In the genomic region with DNA sequence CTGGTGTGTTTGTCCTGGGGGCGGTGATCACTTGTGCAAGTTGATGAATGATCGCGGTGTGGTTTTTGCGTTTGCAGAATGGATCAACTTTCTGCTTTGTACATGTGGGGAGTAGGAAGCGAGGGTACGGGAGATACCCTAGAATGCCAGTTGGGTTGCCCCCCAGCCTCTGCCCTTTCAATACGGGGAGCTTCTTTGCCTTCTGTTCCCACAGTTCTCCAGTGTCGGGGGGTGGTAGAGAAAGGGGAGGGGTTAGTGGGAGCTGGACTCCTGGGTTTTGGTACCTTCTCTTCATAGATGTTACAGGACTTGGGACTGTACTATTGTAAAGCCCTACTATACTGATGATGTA, we compare ENCODE assay signal across 8 cellular contexts. TPM values are rescaled to one million over a fixed set of nuclear protein-coding genes. Genes with fewer than 3 reads are reported as not detected.
A peak's percentile ranks its signal among the peaks of the same experiment; 100 is the strongest.
DNase-seq lines count a peak whose midpoint lies in the region; ATAC-seq, FAIRE-seq and TF ChIP-seq lines count a peak whose summit lies in the region.

No MANE protein-coding gene starts in this region.

- peak overlapping the region in 1 of 2 experiments; percentile 94; a peak in 2 of 4 replicates for H3K9ac ChIP-seq in K562 (ENCODE audit: insufficient read depth in 1 of 2, low read depth in 2 of 2, low read length in 2 of 2)
- H3K9ac ChIP-seq in mesendoderm (ENCODE audit: low read length) = peak overlapping the region; percentile 84

- H4K5ac ChIP-seq in mesendoderm (ENCODE audit: low read length) = no peak overlapping the region

- ATAC-seq in heart left ventricle (no peak), K562 (no peak), HG02970 (IDR thresholded peaks at IDR 0.05; ENCODE audit: low FRiP score, unreplicated experiment) (no peak)

- no peak for FAIRE-seq in K562 (lab: Jason Lieb, UNC)

- no peak overlapping the region for H4K8ac ChIP-seq in mesendoderm (ENCODE audit: low read depth, low read length)

- intact Hi-C loops in heart left ventricle (cut with DNase I) (loop anchor here in 7 of 10 donors (2.0 to 10.0 kb wide), 5 partner anchors 95 to 291 kb away; no protein-coding TSS in a partner anchor), cardiac septum (cut with DNase I) (loop anchor here (2.0 kb wide), 2 partner anchors 73 to 285 kb away; no protein-coding TSS in a partner anchor), K562 (cut with micrococcal nuclease) (no loop called here), uterus (cut with DNase I; ENCODE audit: low total_unique reads) (no loop called here), head of caudate nucleus (cut with DNase I) (no loop called here)

- TF ChIP-seq CTCF in heart left ventricle (IDR thresholded peaks at IDR 0.05) (no peak), K562 (IDR thresholded peaks at IDR 0.05 in 2 of 3, conservative IDR thresholded peaks at IDR 0.05 in 1 of 3; ENCODE audit: insufficient read depth in 2 of 3, low read depth in 1 of 3, low read length in 3 of 3) (no peak), uterus (IDR thresholded peaks at IDR 0.05) (no peak)

- H2AFZ ChIP-seq in K562 (ENCODE audit: low read depth, low read length) = no peak overlapping the region

- WGBS in heart left ventricle, 4 donors = 9 to 15% (median 11%) methylated on average over 8 of the region's 8 CpGs
- 69% methylated on average over 5 of the region's 8 CpGs for WGBS in K562 (ENCODE audit: insufficient coverage, low coverage, missing lambda C conversion rate)
- no CpG with 5 or more reads among the region's 8 CpGs for WGBS in mesendoderm (ENCODE audit: extremely low coverage, insufficient coverage, low lambda C conversion rate)

- no peak for TF ChIP-seq RAD21 in K562 (CRISPR knock-in tag; conservative IDR thresholded peaks at IDR 0.05 in 1 of 2, IDR thresholded peaks at IDR 0.05 in 1 of 2)

- no peak overlapping the region for H3K23ac ChIP-seq in mesendoderm (ENCODE audit: low read length)

- no peak overlapping the region for H2BK5ac ChIP-seq in mesendoderm (ENCODE audit: low read length)

- H3K9me3 ChIP-seq in heart left ventricle = no peaks in the 10 kb centered on the region
- no peaks in the 10 kb centered on the region for H3K9me3 ChIP-seq in K562 (replicated peaks; ENCODE audit: control insufficient read depth, insufficient read depth, low read depth, low read length)
- H3K9me3 ChIP-seq in uterus = no peaks in the 10 kb centered on the region

- H3K4me3 ChIP-seq in heart left ventricle (peak overlapping the region; percentile 75 to 97 (median 88)), K562 (peak overlapping the region; percentile 86), mesendoderm (ENCODE audit: low read length) (peak overlapping the region; percentile 78), uterus (peak overlapping the region; percentile 65 to 69)

- H2BK120ac ChIP-seq in mesendoderm (ENCODE audit: low read depth, low read length) = no peak overlapping the region

- peak overlapping the region; percentile 62 for H3K56ac ChIP-seq in mesendoderm (ENCODE audit: low read length)

- in situ Hi-C loops in K562 (cut with MboI) = no loop called here

- no peak overlapping the region for H2BK15ac ChIP-seq in mesendoderm (replicated peaks; ENCODE audit: low read depth)

- H2AK5ac ChIP-seq in mesendoderm (ENCODE audit: low read length) = no peak overlapping the region

- no peak for TF ChIP-seq EP300 in K562 (IDR thresholded peaks at IDR 0.05; ENCODE audit: low read length)

- POLR2A ChIA-PET in K562 (lab: Yijun Ruan, JAX) = interaction anchor here (0.5 kb wide), 1 partner anchor 105 kb away, joined by 3 read pairs; no protein-coding TSS in a partner anchor

- DNase-seq in heart left ventricle (no peak), cardiac septum (ENCODE audit: low spot score) (no peak), K562 (ENCODE audit: extremely low read depth in 1 of 4, low spot score in 3 of 4) (no peak), mesendoderm (no peak), uterus (no peak), head of caudate nucleus (no peak), NCI-H2196 treated with DMSO at 0.1 percent for 48 hours (lab: John Stamatoyannopoulos, UW; ENCODE audit: unreplicated experiment) (no peak)

- H3K9me1 ChIP-seq in K562 (ENCODE audit: control insufficient read depth, insufficient read depth, low read length) = no peaks in the 10 kb centered on the region

- H3K4me1 ChIP-seq in heart left ventricle (peaks cover 0 to 21% (median 10%) of the 10 kb centered on the region in 12 donors), K562 (replicated peaks in 1 of 2; ENCODE audit: control insufficient read depth in 2 of 2, insufficient read depth in 2 of 2, low read length in 2 of 2) (peaks cover 5 to 15% of the 10 kb centered on the region in 2 experiments; a peak in 4 of 5 replicates), mesendoderm (ENCODE audit: control insufficient read depth, low read depth, low read length) (peaks cover 3% of the 10 kb centered on the region), uterus (peaks cover 0 to 3% of the 10 kb centered on the region in 2 donors)

- H3K4ac ChIP-seq in mesendoderm (ENCODE audit: low read depth, low read length) = no peak overlapping the region

- BruUV-seq in K562 (replicated peaks; lab: Mats Ljungman, UMichigan) = no TSS peak

- peak overlapping the region; percentile 91 for H3K4me2 ChIP-seq in K562 (ENCODE audit: insufficient read depth, low read length)
- peak overlapping the region; percentile 45 for H3K4me2 ChIP-seq in mesendoderm (ENCODE audit: low read length)

- peaks cover 26% of the 10 kb centered on the region for H3K79me2 ChIP-seq in K562 (ENCODE audit: control insufficient read depth, insufficient read depth, low read length)
- H3K79me2 ChIP-seq in mesendoderm (ENCODE audit: control insufficient read depth, insufficient read depth, low read length) = peaks cover 11% of the 10 kb centered on the region

- H3K79me1 ChIP-seq in mesendoderm (ENCODE audit: low read length) = peaks cover 10% of the 10 kb centered on the region

- peak overlapping the region in 2 of 12 donors; percentile 93 to 94 for H3K27ac ChIP-seq in heart left ventricle
- no peak overlapping the region for H3K27ac ChIP-seq in K562 (ENCODE audit: extremely low read depth, low read depth, low read length)
- H3K27ac ChIP-seq in mesendoderm (ENCODE audit: low read depth, low read length) = no peak overlapping the region
- H3K27ac ChIP-seq in uterus = peak overlapping the region in 1 of 2 donors; percentile 93

- H3K18ac ChIP-seq in mesendoderm (ENCODE audit: low read length) = no peak overlapping the region

- H3K27me3 ChIP-seq in heart left ventricle (no peaks in the 10 kb centered on the region), K562 (ENCODE audit: control insufficient read depth in 2 of 2, insufficient read depth in 2 of 2, low read length in 2 of 2) (no peaks in the 10 kb centered on the region), mesendoderm (ENCODE audit: insufficient read depth, low read length, poor library complexity) (no peaks in the 10 kb centered on the region), uterus (no peaks in the 10 kb centered on the region)

- TF ChIP-seq POLR2A in heart left ventricle (IDR thresholded peaks at IDR 0.05) (no peak), K562 (conservative IDR thresholded peaks at IDR 0.05) (no peak), uterus (IDR thresholded peaks at IDR 0.05) (no peak)

- no peaks in the 10 kb centered on the region for H4K20me1 ChIP-seq in K562 (replicated peaks; ENCODE audit: control insufficient read depth, insufficient read depth, low read length)

- CTCF ChIA-PET in K562 (lab: Yijun Ruan, JAX; ENCODE audit: low intra/inter-chr PET ratio) = no interaction called here

- H3K36me3 ChIP-seq in heart left ventricle = peaks cover 0 to 4% (median 0%) of the 10 kb centered on the region in 9 donors
- peaks cover 11% of the 10 kb centered on the region; the same call in 1 of the 3 replicates for H3K36me3 ChIP-seq in K562 (ENCODE audit: control insufficient read depth, insufficient read depth, low read length)
- H3K36me3 ChIP-seq in mesendoderm (ENCODE audit: control insufficient read depth, insufficient read depth, low read length) = no peaks in the 10 kb centered on the region
- no peaks in the 10 kb centered on the region for H3K36me3 ChIP-seq in uterus

TF ChIP-seq in K562, 482 proteins besides CTCF, POLR2A, EP300 and RAD21 (continues in another document):
- TF ChIP-seq MECOM (CRISPR knock-in tag; IDR thresholded peaks at IDR 0.05) (no peak), TRIM28 (IDR thresholded peaks at IDR 0.05) (no peak), MED1 (CRISPR knock-in tag; IDR thresholded peaks at IDR 0.05; ENCODE audit: borderline replicate concordance) (no peak), SIN3A (IDR thresholded peaks at IDR 0.05; ENCODE audit: borderline replicate concordance in 2 of 2, control insufficient read depth in 1 of 2, low read depth in 2 of 2, low read length in 2 of 2) (no peak)

RNA-seq across cellular contexts. Expression of a gene that starts 3.2 kb away (rescaled TPM):
- total RNA-seq in heart left ventricle = 10 to 100 TPM; 34.0 to 60.5 (median 48.0) TPM
- 10 to 100 TPM in 1 of 2 donors, 1 to 10 TPM in 1; 9.1 to 22.9 TPM for polyA plus RNA-seq in heart left ventricle
- total RNA-seq in cardiac septum = 45.3 TPM
- 29.5 and 78.5 TPM in 2 replicates for total RNA-seq in K562 (2011; cell fraction: chromatin; rRNA removed; ENCODE audit: low replicate concordance)
- total RNA-seq in K562 (2011; cell fraction: nucleolus; rRNA removed) = 13.3 and 17.1 TPM in 2 replicates
- 24.4 and 47.7 TPM in 2 replicates for total RNA-seq in K562 (2011; cell fraction: nucleoplasm; rRNA removed)
- total RNA-seq in K562 (2014; rRNA removed) = 9.2 and 11.7 TPM in 2 replicates
- 16.1 and 19.4 TPM in 2 replicates for total RNA-seq in K562 (2014; rRNA removed; fragmentation: Illumina TruSeq; extraction: Trizol)
- 11.8 and 11.9 TPM in 2 replicates for total RNA-seq in K562 (2015; rRNA removed; fragmentation: Illumina TruSeq; extraction: Trizol)
- total RNA-seq in K562 (2021) = 13.1 and 14.1 TPM in 2 replicates
- polyA plus RNA-seq in K562 (2011; rRNA removed) = 11.0 and 11.3 TPM in 2 replicates
- polyA plus RNA-seq in K562 (2011; cell fraction: cytosol; rRNA removed) = 3.3 and 6.0 TPM in 2 replicates
- polyA plus RNA-seq in K562 (2011; cell fraction: nucleus; rRNA removed) = 20.7 and 22.6 TPM in 2 replicates
- 6.8 and 8.0 TPM in 2 replicates for polyA plus RNA-seq in K562 (2012)
- 8.4 and 12.1 TPM in 2 replicates for polyA plus RNA-seq in K562 (2014; fragmentation: Illumina TruSeq; extraction: Trizol)
- 10 to 100 TPM in 1 of 2 experiments, 1 to 10 TPM in 1; 9.0 to 19.5 TPM for polyA plus RNA-seq in K562 (2014; fragmentation: Nextera tagmentation; extraction: Ambion mirVana)
- 4.9 and 5.5 TPM in 2 replicates for polyA plus RNA-seq in K562 (2014; rRNA removed)
- 47.2 and 54.4 TPM in 2 replicates for polyA minus RNA-seq in K562 (2011; rRNA and poly(A)+ RNA removed)
- 12.4 and 15.3 TPM in 2 replicates for polyA minus RNA-seq in K562 (2011; cell fraction: cytosol; rRNA and poly(A)+ RNA removed)
- polyA minus RNA-seq in K562 (2011; cell fraction: nucleus; rRNA and poly(A)+ RNA removed) = 55.9 and 71.1 TPM in 2 replicates
- 24.0 TPM for polyA plus RNA-seq in mesendoderm (2013, experiment 1 of 2)
- 24.7 TPM for polyA plus RNA-seq in mesendoderm (2013, experiment 2 of 2)
- 100 to 1,000 TPM in 1 of 4 donors, 10 to 100 TPM in 3; 21.5 to 106 (median 63.8) TPM for total RNA-seq in uterus

Comparison
In these comparisons a context has a peak if more than half of its experiments do, and no peak if none do; other contexts are left out.
1. intact Hi-C loops: an anchor here in heart left ventricle (2.0 to 10.0 kb wide) and cardiac septum (2.0 kb wide); none called in K562, uterus and head of caudate nucleus.